In the genomic region with DNA sequence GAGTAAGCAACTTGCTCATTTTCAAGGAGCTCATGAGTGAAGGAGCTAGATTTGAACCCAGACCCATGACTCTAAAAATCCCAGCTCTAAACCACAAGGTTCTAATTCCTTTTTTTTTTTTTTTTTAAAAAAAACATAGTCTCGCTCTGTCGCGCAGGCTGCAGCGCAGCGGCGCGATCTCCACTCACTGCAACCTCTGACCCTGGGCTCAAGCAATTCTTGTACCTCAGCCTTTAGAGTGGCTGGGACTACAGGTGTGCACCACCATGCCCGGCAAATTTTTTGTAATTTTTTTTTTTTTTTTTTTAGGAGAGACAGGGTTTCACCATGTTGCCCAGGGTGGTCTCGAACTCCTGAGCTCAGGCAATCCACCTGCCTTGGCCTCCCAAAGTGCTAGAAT, we compare ENCODE assay signal across 23 cellular contexts. TPM values are rescaled to one million over a fixed set of nuclear protein-coding genes. Genes with fewer than 3 reads are reported as not detected.
A peak's percentile ranks its signal among the peaks of the same experiment; 100 is the strongest.
DNase-seq lines count a peak whose midpoint lies in the region; ATAC-seq, FAIRE-seq and TF ChIP-seq lines count a peak whose summit lies in the region.
"Had no signal": no experiment of that assay in that cellular context is flagged by ENCODE, and none has a peak within 500 bp of the region (broad histone marks: within the 10 kb centered on the region; RNA-seq: fewer than 3 reads in every experiment).

No MANE protein-coding gene starts in this region.

- WGBS in K562 (ENCODE audit: insufficient coverage, low coverage, missing lambda C conversion rate), result 95% methylated on average over 9 of the region's 9 CpGs
- 97% methylated on average over 9 of the region's 9 CpGs for WGBS in smooth muscle cell (ENCODE audit: low lambda C conversion rate)

- no peak overlapping the region for H3K4me3 Mint-ChIP-seq in activated naive CD8-positive, alpha-beta T cell treated with anti-CD3 and anti-CD28 coated beads, Interleukin-2, amount 50 U/mL, for 24 hours
- H3K4me3 Mint-ChIP-seq in activated naive CD8-positive, alpha-beta T cell treated with anti-CD3 and anti-CD28 coated beads for 36 hours, result no peak overlapping the region
- H3K4me3 Mint-ChIP-seq: CD8-positive, alpha-beta T cell had no signal

- peaks cover 68% of the 10 kb centered on the region for H3K36me3 Mint-ChIP-seq in activated naive CD8-positive, alpha-beta T cell treated with anti-CD3 and anti-CD28 coated beads, Interleukin-2, amount 50 U/mL, for 24 hours (ENCODE audit: low read depth)
- peaks cover 42% of the 10 kb centered on the region for H3K36me3 Mint-ChIP-seq in activated naive CD8-positive, alpha-beta T cell treated with anti-CD3 and anti-CD28 coated beads for 36 hours

- H3K27me3 Mint-ChIP-seq in activated naive CD8-positive, alpha-beta T cell treated with anti-CD3 and anti-CD28 coated beads, Interleukin-2, amount 50 U/mL, for 24 hours, result no peaks in the 10 kb centered on the region
- no peaks in the 10 kb centered on the region for H3K27me3 Mint-ChIP-seq in activated naive CD8-positive, alpha-beta T cell treated with anti-CD3 and anti-CD28 coated beads for 36 hours
- H3K27me3 Mint-ChIP-seq: CD4-positive, CD25-positive, alpha-beta regulatory T cell had no signal

- TF ChIP-seq POLR2A in K562 (conservative IDR thresholded peaks at IDR 0.05), result no peak

- no peak for FAIRE-seq in K562 (lab: Jason Lieb, UNC)
- FAIRE-seq: A549, G401.6, GM12892, H54 had no signal

- no peak for TF ChIP-seq RAD21 in K562 (CRISPR knock-in tag; conservative IDR thresholded peaks at IDR 0.05 in 1 of 2, IDR thresholded peaks at IDR 0.05 in 1 of 2)

- H3K4me3 ChIP-seq in K562 (no peak overlapping the region), smooth muscle cell (no peak overlapping the region)
- H3K4me3 ChIP-seq: A549, HAP-1 had no signal

- CTCF ChIA-PET in K562 (lab: Yijun Ruan, JAX; ENCODE audit: low intra/inter-chr PET ratio), result no interaction called here

- no peaks in the 10 kb centered on the region for H3K9me3 Mint-ChIP-seq in activated naive CD8-positive, alpha-beta T cell treated with anti-CD3 and anti-CD28 coated beads, Interleukin-2, amount 50 U/mL, for 24 hours
- H3K9me3 Mint-ChIP-seq in activated naive CD8-positive, alpha-beta T cell treated with anti-CD3 and anti-CD28 coated beads for 36 hours, result no peaks in the 10 kb centered on the region
- H3K9me3 Mint-ChIP-seq: CD4-positive, CD25-positive, alpha-beta regulatory T cell; CD8-positive, alpha-beta T cell had no signal

- ATAC-seq in activated naive CD8-positive, alpha-beta T cell treated with anti-CD3 and anti-CD28 coated beads, Interleukin-2, amount 50 U/mL, for 24 hours, result no peak
- ATAC-seq in K562, result no peak
- ATAC-seq: A549; CD8-positive, alpha-beta T cell had no signal

- no peaks in the 10 kb centered on the region for H3K9me3 ChIP-seq in K562 (replicated peaks; ENCODE audit: control insufficient read depth, insufficient read depth, low read depth, low read length)
- no peaks in the 10 kb centered on the region for H3K9me3 ChIP-seq in smooth muscle cell (replicated peaks; ENCODE audit: low read depth)
- H3K9me3 ChIP-seq: A549, BE2C, Caco-2, HAP-1 had no signal

- H3K4me2 ChIP-seq in K562 (ENCODE audit: insufficient read depth, low read length), result no peak overlapping the region
- H3K4me2 ChIP-seq in smooth muscle cell, result no peak overlapping the region
- H3K4me2 ChIP-seq: A549 had no signal

- intact Hi-C loops in K562 (cut with micrococcal nuclease), result no loop called here

- POLR2A ChIA-PET in K562 (lab: Yijun Ruan, JAX), result interaction anchor here (1.0 to 14.0 kb wide), 4 partner anchors 11 to 34 kb away, joined by 4 to 129 read pairs (median 29); a partner anchor contains a TSS

- no peaks in the 10 kb centered on the region for H3K9me1 ChIP-seq in K562 (ENCODE audit: control insufficient read depth, insufficient read depth, low read length)

- peaks cover 40% of the 10 kb centered on the region for H3F3A ChIP-seq in smooth muscle cell (ENCODE audit: low read depth)

- TF ChIP-seq EP300 in K562 (IDR thresholded peaks at IDR 0.05; ENCODE audit: low read length), result no peak

- no peaks in the 10 kb centered on the region for H3K27me3 ChIP-seq in K562 (ENCODE audit: control insufficient read depth in 2 of 2, insufficient read depth in 2 of 2, low read length in 2 of 2)
- no peaks in the 10 kb centered on the region for H3K27me3 ChIP-seq in smooth muscle cell (ENCODE audit: low read depth)
- H3K27me3 ChIP-seq: BE2C had no signal

- H4K20me1 ChIP-seq in K562 (replicated peaks; ENCODE audit: control insufficient read depth, insufficient read depth, low read length) (peaks cover 42% of the 10 kb centered on the region), smooth muscle cell (ENCODE audit: low read depth) (peaks cover 100% of the 10 kb centered on the region)

- no peak for TF ChIP-seq CTCF in K562 (IDR thresholded peaks at IDR 0.05 in 2 of 3, conservative IDR thresholded peaks at IDR 0.05 in 1 of 3; ENCODE audit: insufficient read depth in 2 of 3, low read depth in 1 of 3, low read length in 3 of 3)
- no peak for TF ChIP-seq CTCF in smooth muscle cell (IDR thresholded peaks at IDR 0.05; ENCODE audit: borderline replicate concordance, insufficient read depth, poor library complexity, severe bottlenecking)

- in situ Hi-C loops in K562 (cut with MboI), result no loop called here

- H3K27ac Mint-ChIP-seq in activated naive CD8-positive, alpha-beta T cell treated with anti-CD3 and anti-CD28 coated beads, Interleukin-2, amount 50 U/mL, for 24 hours, result peak overlapping the region; percentile 44
- no peak overlapping the region for H3K27ac Mint-ChIP-seq in activated naive CD8-positive, alpha-beta T cell treated with anti-CD3 and anti-CD28 coated beads for 36 hours
- H3K27ac Mint-ChIP-seq: CD4-positive, CD25-positive, alpha-beta regulatory T cell had no signal

- no TSS peak for BruUV-seq in K562 (replicated peaks; lab: Mats Ljungman, UMichigan)

- no peak for DNase-seq in activated naive CD8-positive, alpha-beta T cell treated with anti-CD3 and anti-CD28 coated beads, Interleukin-2, amount 50 U/mL, for 24 hours
- no peak for DNase-seq in activated naive CD8-positive, alpha-beta T cell treated with anti-CD3 and anti-CD28 coated beads for 36 hours
- no peak for DNase-seq in K562 (ENCODE audit: extremely low read depth in 1 of 4, low spot score in 3 of 4)
- no peak for DNase-seq in smooth muscle cell (lab: John Stamatoyannopoulos, UW; ENCODE audit: unreplicated experiment)
- DNase-seq in A172 (ENCODE audit: low spot score), result no peak
- no peak for DNase-seq in amniotic stem cell (lab: John Stamatoyannopoulos, UW)
- no peak for DNase-seq in activated CD4-positive, alpha-beta T cell treated with anti-CD3 and anti-CD28 coated beads for 1 hour
- DNase-seq: ACHN; AML-193; BE2C; Caco-2; CD4-positive, CD25-positive, alpha-beta regulatory T cell; CD8-positive, alpha-beta T cell; DMS153; DND-41; GOT3 had no signal

- peaks cover 80% of the 10 kb centered on the region for H3K4me1 Mint-ChIP-seq in activated naive CD8-positive, alpha-beta T cell treated with anti-CD3 and anti-CD28 coated beads, Interleukin-2, amount 50 U/mL, for 24 hours
- peaks cover 71% of the 10 kb centered on the region for H3K4me1 Mint-ChIP-seq in activated naive CD8-positive, alpha-beta T cell treated with anti-CD3 and anti-CD28 coated beads for 36 hours

- no peak overlapping the region for H3K27ac ChIP-seq in K562 (ENCODE audit: extremely low read depth, low read depth, low read length)
- peak overlapping the region; percentile 46 for H3K27ac ChIP-seq in smooth muscle cell (ENCODE audit: low read depth)
- H3K27ac ChIP-seq: 22Rv1, A549, C4-2B had no signal

- H2AFZ ChIP-seq in K562 (ENCODE audit: low read depth, low read length), result no peak overlapping the region
- H2AFZ ChIP-seq in smooth muscle cell (ENCODE audit: low read depth), result no peak overlapping the region

- H3K4me1 ChIP-seq in K562 (replicated peaks in 1 of 2; ENCODE audit: control insufficient read depth in 2 of 2, insufficient read depth in 2 of 2, low read length in 2 of 2) (peaks cover 3% of the 10 kb centered on the region in 2 experiments; a peak in 3 of 5 replicates), smooth muscle cell (ENCODE audit: low read depth) (peaks cover 61% of the 10 kb centered on the region)
- H3K4me1 ChIP-seq: BE2C had no signal

- H3K9ac ChIP-seq in K562 (ENCODE audit: insufficient read depth in 1 of 2, low read depth in 2 of 2, low read length in 2 of 2), result no peak overlapping the region
- no peak overlapping the region for H3K9ac ChIP-seq in smooth muscle cell (ENCODE audit: low read depth)

- H3K36me3 ChIP-seq in K562 (ENCODE audit: control insufficient read depth, insufficient read depth, low read length) (peaks cover 100% of the 10 kb centered on the region), smooth muscle cell (ENCODE audit: low read depth) (no peaks in the 10 kb centered on the region)

- H3K79me2 ChIP-seq in K562 (ENCODE audit: control insufficient read depth, insufficient read depth, low read length) (peaks cover 99% of the 10 kb centered on the region), smooth muscle cell (ENCODE audit: low read depth) (peaks cover 100% of the 10 kb centered on the region)

RNA-seq across cellular contexts. Expression of a gene that starts 13.8 kb away (rescaled TPM):
- 100 to 1,000 TPM; 113 to 114 TPM for total RNA-seq in activated naive CD8-positive, alpha-beta T cell treated with anti-CD3 and anti-CD28 coated beads for 36 hours
- total RNA-seq in K562 (2011; cell fraction: chromatin; rRNA removed; ENCODE audit: low replicate concordance), result 110 and 300 TPM in 2 replicates
- 71.2 and 83.3 TPM in 2 replicates for total RNA-seq in K562 (2011; cell fraction: nucleolus; rRNA removed)
- total RNA-seq in K562 (2011; cell fraction: nucleoplasm; rRNA removed), result 149 and 200 TPM in 2 replicates
- total RNA-seq in K562 (2014; rRNA removed) (75.6 and 77.7 TPM in 2 replicates), K562 (2014; rRNA removed; fragmentation: Illumina TruSeq; extraction: Trizol) (68.4 and 70.8 TPM in 2 replicates), K562 (2015; rRNA removed; fragmentation: Illumina TruSeq; extraction: Trizol) (84.2 and 91.4 TPM in 2 replicates), K562 (2021) (93.1 and 93.2 TPM in 2 replicates), smooth muscle cell (50.1 and 53.9 TPM in 2 replicates)
- polyA plus RNA-seq in K562 (2011; rRNA removed) (69.6 and 82.0 TPM in 2 replicates), K562 (2014; fragmentation: Illumina TruSeq; extraction: Trizol) (116 and 132 TPM in 2 replicates), K562 (2014; fragmentation: Nextera tagmentation; extraction: Ambion mirVana) (10 to 100 TPM; 15.9 to 18.4 TPM), K562 (2014; rRNA removed) (119 and 128 TPM in 2 replicates), smooth muscle cell (92.5 and 98.7 TPM in 2 replicates)
- 37.1 and 75.0 TPM in 2 replicates for polyA plus RNA-seq in K562 (2011; cell fraction: cytosol; rRNA removed)
- 90.7 and 117 TPM in 2 replicates for polyA plus RNA-seq in K562 (2011; cell fraction: nucleus; rRNA removed)
- 67.1 and 100 TPM in 2 replicates for polyA plus RNA-seq in K562 (2012)
- polyA minus RNA-seq in K562 (2011; rRNA and poly(A)+ RNA removed), result 82.9 and 102 TPM in 2 replicates
- 30.6 and 39.6 TPM in 2 replicates for polyA minus RNA-seq in K562 (2011; cell fraction: cytosol; rRNA and poly(A)+ RNA removed)
- polyA minus RNA-seq in K562 (2011; cell fraction: nucleus; rRNA and poly(A)+ RNA removed), result 32.4 and 56.8 TPM in 2 replicates
- 28.6 and 31.3 TPM in 2 replicates for total RNA-seq in A172 (2014; rRNA removed; shearing (Covaris generic))

RNA-seq across cellular contexts. Expression of a gene that starts 44.2 kb away (rescaled TPM):
- under 1 TPM; 0.90 to 0.99 TPM for total RNA-seq in activated naive CD8-positive, alpha-beta T cell treated with anti-CD3 and anti-CD28 coated beads for 36 hours
- 0.58 and 0.62 TPM in 2 replicates for total RNA-seq in K562 (2011; cell fraction: chromatin; rRNA removed; ENCODE audit: low replicate concordance)
- 0.26 and 0.33 TPM in 2 replicates for total RNA-seq in K562 (2011; cell fraction: nucleolus; rRNA removed)
- total RNA-seq in K562 (2011; cell fraction: nucleoplasm; rRNA removed), result 0.59 and 0.61 TPM in 2 replicates
- not detected in 2 replicates for total RNA-seq in K562 (2014; rRNA removed)
- total RNA-seq in K562 (2014; rRNA removed; fragmentation: Illumina TruSeq; extraction: Trizol), result 0.04 TPM in 1 of 2 replicates, not detected in the other
- 0.11 TPM in 1 of 2 replicates, not detected in the other for total RNA-seq in K562 (2015; rRNA removed; fragmentation: Illumina TruSeq; extraction: Trizol)
- total RNA-seq in K562 (2021), result 0.11 and 0.13 TPM in 2 replicates
- polyA plus RNA-seq in K562 (2011; rRNA removed), result 0.07 and 0.08 TPM in 2 replicates
- 0.04 and 0.09 TPM in 2 replicates for polyA plus RNA-seq in K562 (2011; cell fraction: cytosol; rRNA removed)
- 0.47 and 0.80 TPM in 2 replicates for polyA plus RNA-seq in K562 (2011; cell fraction: nucleus; rRNA removed)
- polyA plus RNA-seq in K562 (2012), result 0.10 and 0.13 TPM in 2 replicates
- polyA plus RNA-seq in K562 (2014; fragmentation: Illumina TruSeq; extraction: Trizol), result 0.06 and 0.10 TPM in 2 replicates
- polyA plus RNA-seq in K562 (2014; fragmentation: Nextera tagmentation; extraction: Ambion mirVana), result under 1 TPM; 0.30 to 0.35 TPM
- 0.09 and 0.13 TPM in 2 replicates for polyA plus RNA-seq in K562 (2014; rRNA removed)
- polyA minus RNA-seq in K562 (2011; rRNA and poly(A)+ RNA removed), result 0.18 and 0.24 TPM in 2 replicates
- not detected in 2 replicates for polyA minus RNA-seq in K562 (2011; cell fraction: cytosol; rRNA and poly(A)+ RNA removed)
- polyA minus RNA-seq in K562 (2011; cell fraction: nucleus; rRNA and poly(A)+ RNA removed), result 0.11 and 0.13 TPM in 2 replicates
- total RNA-seq in smooth muscle cell, result 20.5 and 23.8 TPM in 2 replicates
- 32.3 and 33.2 TPM in 2 replicates for polyA plus RNA-seq in smooth muscle cell
- 0.03 and 0.43 TPM in 2 replicates for total RNA-seq in A172 (2014; rRNA removed; shearing (Covaris generic))
- total RNA-seq: CD4-positive, CD25-positive, alpha-beta regulatory T cell; CD8-positive, alpha-beta T cell had no signal

Comparison
In these comparisons a context has a peak if more than half of its experiments do, and no peak if none do; other contexts are left out.
1. RNA of a gene that starts 44.2 kb away (total RNA-seq): 20.5 to 23.8 TPM in smooth muscle cell; 0.90 to 0.99 TPM in activated naive CD8-positive, alpha-beta T cell treated with anti-CD3 and anti-CD28 coated beads for 36 hours, 0.04 to 0.62 TPM in K562 and 0.03 to 0.43 TPM in A172; every median in the first group is over 10 times any median in the second.